ENCODE assay signal across 1 cellular context in the genomic region with DNA sequence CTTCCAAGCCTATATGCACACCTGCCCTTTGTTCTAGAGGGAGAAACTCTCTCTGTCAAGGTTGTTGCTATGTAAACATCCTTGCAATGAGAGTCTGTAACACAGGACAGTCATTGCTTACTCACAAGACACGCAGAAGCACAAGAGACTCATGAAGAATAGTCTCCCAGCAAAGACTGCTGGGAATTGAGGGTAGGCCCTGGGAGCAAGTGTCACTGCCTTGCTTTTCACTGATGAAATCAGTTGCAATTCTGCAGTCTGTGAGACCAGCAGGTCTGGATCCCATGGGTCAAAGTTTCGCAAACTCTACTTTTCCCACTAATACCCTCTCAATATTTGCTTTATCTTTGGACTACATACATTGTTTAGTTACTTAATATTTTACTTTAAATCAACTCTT.
A peak's percentile ranks its signal among the peaks of the same experiment; 100 is the strongest.
TF ChIP-seq lines count a peak whose summit lies in the region.

No MANE protein-coding gene starts in this region.

TF ChIP-seq in HepG2, 621 proteins besides CTCF, POLR2A, EP300 and RAD21 (continued from another document and continues in another):
- TF ChIP-seq, protein P1, sequence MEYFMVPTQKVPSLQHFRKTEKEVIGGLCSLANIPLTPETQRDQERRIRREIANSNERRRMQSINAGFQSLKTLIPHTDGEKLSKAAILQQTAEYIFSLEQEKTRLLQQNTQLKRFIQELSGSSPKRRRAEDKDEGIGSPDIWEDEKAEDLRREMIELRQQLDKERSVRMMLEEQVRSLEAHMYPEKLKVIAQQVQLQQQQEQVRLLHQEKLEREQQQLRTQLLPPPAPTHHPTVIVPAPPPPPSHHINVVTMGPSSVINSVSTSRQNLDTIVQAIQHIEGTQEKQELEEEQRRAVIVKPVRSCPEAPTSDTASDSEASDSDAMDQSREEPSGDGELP (IDR thresholded peaks at IDR 0.05; ENCODE audit: borderline replicate concordance, low read depth): peak; percentile 55; the same call in 1 of the 2 replicates
- TF ChIP-seq ZNF570 (CRISPR knock-in tag; IDR thresholded peaks at IDR 0.05; ENCODE audit: borderline replicate concordance): no peak
- TF ChIP-seq, protein P2, sequence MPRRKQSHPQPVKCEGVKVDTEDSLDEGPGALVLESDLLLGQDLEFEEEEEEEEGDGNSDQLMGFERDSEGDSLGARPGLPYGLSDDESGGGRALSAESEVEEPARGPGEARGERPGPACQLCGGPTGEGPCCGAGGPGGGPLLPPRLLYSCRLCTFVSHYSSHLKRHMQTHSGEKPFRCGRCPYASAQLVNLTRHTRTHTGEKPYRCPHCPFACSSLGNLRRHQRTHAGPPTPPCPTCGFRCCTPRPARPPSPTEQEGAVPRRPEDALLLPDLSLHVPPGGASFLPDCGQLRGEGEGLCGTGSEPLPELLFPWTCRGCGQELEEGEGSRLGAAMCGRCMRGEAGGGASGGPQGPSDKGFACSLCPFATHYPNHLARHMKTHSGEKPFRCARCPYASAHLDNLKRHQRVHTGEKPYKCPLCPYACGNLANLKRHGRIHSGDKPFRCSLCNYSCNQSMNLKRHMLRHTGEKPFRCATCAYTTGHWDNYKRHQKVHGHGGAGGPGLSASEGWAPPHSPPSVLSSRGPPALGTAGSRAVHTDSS (CRISPR knock-in tag; conservative IDR thresholded peaks at IDR 0.05): no peak
- no peak for TF ChIP-seq TAF15 (IDR thresholded peaks at IDR 0.05; ENCODE audit: low read depth, low read length, poor library complexity, severe bottlenecking)
- TF ChIP-seq, protein P3, sequence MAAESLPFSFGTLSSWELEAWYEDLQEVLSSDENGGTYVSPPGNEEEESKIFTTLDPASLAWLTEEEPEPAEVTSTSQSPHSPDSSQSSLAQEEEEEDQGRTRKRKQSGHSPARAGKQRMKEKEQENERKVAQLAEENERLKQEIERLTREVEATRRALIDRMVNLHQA (CRISPR knock-in tag; IDR thresholded peaks at IDR 0.05): peak; percentile 100
- TF ChIP-seq, protein P4, sequence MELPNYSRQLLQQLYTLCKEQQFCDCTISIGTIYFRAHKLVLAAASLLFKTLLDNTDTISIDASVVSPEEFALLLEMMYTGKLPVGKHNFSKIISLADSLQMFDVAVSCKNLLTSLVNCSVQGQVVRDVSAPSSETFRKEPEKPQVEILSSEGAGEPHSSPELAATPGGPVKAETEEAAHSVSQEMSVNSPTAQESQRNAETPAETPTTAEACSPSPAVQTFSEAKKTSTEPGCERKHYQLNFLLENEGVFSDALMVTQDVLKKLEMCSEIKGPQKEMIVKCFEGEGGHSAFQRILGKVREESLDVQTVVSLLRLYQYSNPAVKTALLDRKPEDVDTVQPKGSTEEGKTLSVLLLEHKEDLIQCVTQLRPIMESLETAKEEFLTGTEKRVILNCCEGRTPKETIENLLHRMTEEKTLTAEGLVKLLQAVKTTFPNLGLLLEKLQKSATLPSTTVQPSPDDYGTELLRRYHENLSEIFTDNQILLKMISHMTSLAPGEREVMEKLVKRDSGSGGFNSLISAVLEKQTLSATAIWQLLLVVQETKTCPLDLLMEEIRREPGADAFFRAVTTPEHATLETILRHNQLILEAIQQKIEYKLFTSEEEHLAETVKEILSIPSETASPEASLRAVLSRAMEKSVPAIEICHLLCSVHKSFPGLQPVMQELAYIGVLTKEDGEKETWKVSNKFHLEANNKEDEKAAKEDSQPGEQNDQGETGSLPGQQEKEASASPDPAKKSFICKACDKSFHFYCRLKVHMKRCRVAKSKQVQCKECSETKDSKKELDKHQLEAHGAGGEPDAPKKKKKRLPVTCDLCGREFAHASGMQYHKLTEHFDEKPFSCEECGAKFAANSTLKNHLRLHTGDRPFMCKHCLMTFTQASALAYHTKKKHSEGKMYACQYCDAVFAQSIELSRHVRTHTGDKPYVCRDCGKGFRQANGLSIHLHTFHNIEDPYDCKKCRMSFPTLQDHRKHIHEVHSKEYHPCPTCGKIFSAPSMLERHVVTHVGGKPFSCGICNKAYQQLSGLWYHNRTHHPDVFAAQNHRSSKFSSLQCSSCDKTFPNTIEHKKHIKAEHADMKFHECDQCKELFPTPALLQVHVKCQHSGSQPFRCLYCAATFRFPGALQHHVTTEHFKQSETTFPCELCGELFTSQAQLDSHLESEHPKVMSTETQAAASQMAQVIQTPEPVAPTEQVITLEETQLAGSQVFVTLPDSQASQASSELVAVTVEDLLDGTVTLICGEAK (IDR thresholded peaks at IDR 0.05): no peak
- TF ChIP-seq, protein P4 (CRISPR knock-in tag; IDR thresholded peaks at IDR 0.05): no peak
- peak; percentile 84 for TF ChIP-seq YEATS4 (CRISPR knock-in tag; IDR thresholded peaks at IDR 0.05; ENCODE audit: borderline replicate concordance)
- TF ChIP-seq ZFY (CRISPR knock-in tag; IDR thresholded peaks at IDR 0.05): peak; percentile 82
- TF ChIP-seq, protein P5, sequence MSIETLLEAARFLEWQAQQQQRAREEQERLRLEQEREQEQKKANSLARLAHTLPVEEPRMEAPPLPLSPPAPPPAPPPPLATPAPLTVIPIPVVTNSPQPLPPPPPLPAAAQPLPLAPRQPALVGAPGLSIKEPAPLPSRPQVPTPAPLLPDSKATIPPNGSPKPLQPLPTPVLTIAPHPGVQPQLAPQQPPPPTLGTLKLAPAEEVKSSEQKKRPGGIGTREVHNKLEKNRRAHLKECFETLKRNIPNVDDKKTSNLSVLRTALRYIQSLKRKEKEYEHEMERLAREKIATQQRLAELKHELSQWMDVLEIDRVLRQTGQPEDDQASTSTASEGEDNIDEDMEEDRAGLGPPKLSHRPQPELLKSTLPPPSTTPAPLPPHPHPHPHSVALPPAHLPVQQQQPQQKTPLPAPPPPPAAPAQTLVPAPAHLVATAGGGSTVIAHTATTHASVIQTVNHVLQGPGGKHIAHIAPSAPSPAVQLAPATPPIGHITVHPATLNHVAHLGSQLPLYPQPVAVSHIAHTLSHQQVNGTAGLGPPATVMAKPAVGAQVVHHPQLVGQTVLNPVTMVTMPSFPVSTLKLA (IDR thresholded peaks at IDR 0.05): no peak
- peak; percentile 61; the same call in 1 of the 2 replicates for TF ChIP-seq ZNF878 (CRISPR knock-in tag; IDR thresholded peaks at IDR 0.05)
- TF ChIP-seq BORCS8-MEF2B (CRISPR knock-in tag; IDR thresholded peaks at IDR 0.05): no peak
- no peak for TF ChIP-seq ETV6 (CRISPR knock-in tag; conservative IDR thresholded peaks at IDR 0.05)
- TF ChIP-seq JUN (CRISPR knock-in tag; IDR thresholded peaks at IDR 0.05): no peak
- TF ChIP-seq SAP130 (CRISPR knock-in tag; IDR thresholded peaks at IDR 0.05; ENCODE audit: low read depth): peak; percentile 53; the same call in 1 of the 2 replicates
- TF ChIP-seq REPIN1 (CRISPR knock-in tag; IDR thresholded peaks at IDR 0.05; ENCODE audit: borderline replicate concordance, low read depth): 0 out of 2 replicates have a peak, but pooled peaks have one; percentile 82
- TF ChIP-seq, protein P6, sequence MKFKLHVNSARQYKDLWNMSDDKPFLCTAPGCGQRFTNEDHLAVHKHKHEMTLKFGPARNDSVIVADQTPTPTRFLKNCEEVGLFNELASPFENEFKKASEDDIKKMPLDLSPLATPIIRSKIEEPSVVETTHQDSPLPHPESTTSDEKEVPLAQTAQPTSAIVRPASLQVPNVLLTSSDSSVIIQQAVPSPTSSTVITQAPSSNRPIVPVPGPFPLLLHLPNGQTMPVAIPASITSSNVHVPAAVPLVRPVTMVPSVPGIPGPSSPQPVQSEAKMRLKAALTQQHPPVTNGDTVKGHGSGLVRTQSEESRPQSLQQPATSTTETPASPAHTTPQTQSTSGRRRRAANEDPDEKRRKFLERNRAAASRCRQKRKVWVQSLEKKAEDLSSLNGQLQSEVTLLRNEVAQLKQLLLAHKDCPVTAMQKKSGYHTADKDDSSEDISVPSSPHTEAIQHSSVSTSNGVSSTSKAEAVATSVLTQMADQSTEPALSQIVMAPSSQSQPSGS (CRISPR knock-in tag; IDR thresholded peaks at IDR 0.05): peak; percentile 85
- peak; percentile 75; the same call in 1 of the 2 replicates for TF ChIP-seq NCOR1 (IDR thresholded peaks at IDR 0.05; ENCODE audit: borderline replicate concordance, low read length)
- TF ChIP-seq PAX8 (CRISPR knock-in tag; IDR thresholded peaks at IDR 0.05; ENCODE audit: borderline replicate concordance): no peak
- TF ChIP-seq TRIM24 (CRISPR knock-in tag; IDR thresholded peaks at IDR 0.05): no peak; the same call in 1 of the 2 replicates
- TF ChIP-seq ZNF746 (CRISPR knock-in tag; IDR thresholded peaks at IDR 0.05): no peak
- TF ChIP-seq, protein P7, sequence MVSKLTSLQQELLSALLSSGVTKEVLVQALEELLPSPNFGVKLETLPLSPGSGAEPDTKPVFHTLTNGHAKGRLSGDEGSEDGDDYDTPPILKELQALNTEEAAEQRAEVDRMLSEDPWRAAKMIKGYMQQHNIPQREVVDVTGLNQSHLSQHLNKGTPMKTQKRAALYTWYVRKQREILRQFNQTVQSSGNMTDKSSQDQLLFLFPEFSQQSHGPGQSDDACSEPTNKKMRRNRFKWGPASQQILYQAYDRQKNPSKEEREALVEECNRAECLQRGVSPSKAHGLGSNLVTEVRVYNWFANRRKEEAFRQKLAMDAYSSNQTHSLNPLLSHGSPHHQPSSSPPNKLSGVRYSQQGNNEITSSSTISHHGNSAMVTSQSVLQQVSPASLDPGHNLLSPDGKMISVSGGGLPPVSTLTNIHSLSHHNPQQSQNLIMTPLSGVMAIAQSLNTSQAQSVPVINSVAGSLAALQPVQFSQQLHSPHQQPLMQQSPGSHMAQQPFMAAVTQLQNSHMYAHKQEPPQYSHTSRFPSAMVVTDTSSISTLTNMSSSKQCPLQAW (CRISPR knock-in tag; IDR thresholded peaks at IDR 0.05): peak; percentile 66; the same call in 1 of the 2 replicates
- TF ChIP-seq ZZZ3 (CRISPR knock-in tag; IDR thresholded peaks at IDR 0.05; ENCODE audit: borderline replicate concordance): no peak
- TF ChIP-seq KDM1A (CRISPR knock-in tag; IDR thresholded peaks at IDR 0.05): peak; percentile 76; the same call in 1 of the 2 replicates
- no peak for TF ChIP-seq ZNF567 (CRISPR knock-in tag; IDR thresholded peaks at IDR 0.05; ENCODE audit: borderline replicate concordance)
- 0 out of 2 replicates have a peak, but pooled peaks have one; percentile 29 for TF ChIP-seq FOXC1 (CRISPR knock-in tag; IDR thresholded peaks at IDR 0.05; ENCODE audit: borderline replicate concordance)
- TF ChIP-seq, protein P8, sequence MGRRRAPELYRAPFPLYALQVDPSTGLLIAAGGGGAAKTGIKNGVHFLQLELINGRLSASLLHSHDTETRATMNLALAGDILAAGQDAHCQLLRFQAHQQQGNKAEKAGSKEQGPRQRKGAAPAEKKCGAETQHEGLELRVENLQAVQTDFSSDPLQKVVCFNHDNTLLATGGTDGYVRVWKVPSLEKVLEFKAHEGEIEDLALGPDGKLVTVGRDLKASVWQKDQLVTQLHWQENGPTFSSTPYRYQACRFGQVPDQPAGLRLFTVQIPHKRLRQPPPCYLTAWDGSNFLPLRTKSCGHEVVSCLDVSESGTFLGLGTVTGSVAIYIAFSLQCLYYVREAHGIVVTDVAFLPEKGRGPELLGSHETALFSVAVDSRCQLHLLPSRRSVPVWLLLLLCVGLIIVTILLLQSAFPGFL (CRISPR knock-in tag; IDR thresholded peaks at IDR 0.05): no peak
- TF ChIP-seq RBFOX2 (IDR thresholded peaks at IDR 0.05; ENCODE audit: low read depth, low read length): peak; percentile 37; the same call in 1 of the 2 replicates
- no peak for TF ChIP-seq PAWR (CRISPR knock-in tag; IDR thresholded peaks at IDR 0.05; ENCODE audit: borderline replicate concordance)
- no peak for TF ChIP-seq ZBTB42 (CRISPR knock-in tag; IDR thresholded peaks at IDR 0.05)
- TF ChIP-seq ZNF432 (CRISPR knock-in tag; IDR thresholded peaks at IDR 0.05; ENCODE audit: borderline replicate concordance): no peak
- peak; percentile 81 for TF ChIP-seq ZMYM4 (CRISPR knock-in tag; IDR thresholded peaks at IDR 0.05)
- no peak for TF ChIP-seq MZF1 (CRISPR knock-in tag; IDR thresholded peaks at IDR 0.05; ENCODE audit: borderline replicate concordance)
- TF ChIP-seq, protein P9, sequence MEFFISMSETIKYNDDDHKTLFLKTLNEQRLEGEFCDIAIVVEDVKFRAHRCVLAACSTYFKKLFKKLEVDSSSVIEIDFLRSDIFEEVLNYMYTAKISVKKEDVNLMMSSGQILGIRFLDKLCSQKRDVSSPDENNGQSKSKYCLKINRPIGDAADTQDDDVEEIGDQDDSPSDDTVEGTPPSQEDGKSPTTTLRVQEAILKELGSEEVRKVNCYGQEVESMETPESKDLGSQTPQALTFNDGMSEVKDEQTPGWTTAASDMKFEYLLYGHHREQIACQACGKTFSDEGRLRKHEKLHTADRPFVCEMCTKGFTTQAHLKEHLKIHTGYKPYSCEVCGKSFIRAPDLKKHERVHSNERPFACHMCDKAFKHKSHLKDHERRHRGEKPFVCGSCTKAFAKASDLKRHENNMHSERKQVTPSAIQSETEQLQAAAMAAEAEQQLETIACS (CRISPR knock-in tag; IDR thresholded peaks at IDR 0.05): no peak
- peak; percentile 34; the same call in 1 of the 2 replicates for TF ChIP-seq ZNF501 (CRISPR knock-in tag; IDR thresholded peaks at IDR 0.05)
- no peak for TF ChIP-seq NBN (conservative IDR thresholded peaks at IDR 0.05)
- TF ChIP-seq, protein P10, sequence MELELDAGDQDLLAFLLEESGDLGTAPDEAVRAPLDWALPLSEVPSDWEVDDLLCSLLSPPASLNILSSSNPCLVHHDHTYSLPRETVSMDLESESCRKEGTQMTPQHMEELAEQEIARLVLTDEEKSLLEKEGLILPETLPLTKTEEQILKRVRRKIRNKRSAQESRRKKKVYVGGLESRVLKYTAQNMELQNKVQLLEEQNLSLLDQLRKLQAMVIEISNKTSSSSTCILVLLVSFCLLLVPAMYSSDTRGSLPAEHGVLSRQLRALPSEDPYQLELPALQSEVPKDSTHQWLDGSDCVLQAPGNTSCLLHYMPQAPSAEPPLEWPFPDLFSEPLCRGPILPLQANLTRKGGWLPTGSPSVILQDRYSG (CRISPR knock-in tag; IDR thresholded peaks at IDR 0.05): no peak
- 0 out of 2 replicates have a peak, but pooled peaks have one; percentile 25 for TF ChIP-seq POLR2AphosphoS5 (IDR thresholded peaks at IDR 0.05; ENCODE audit: low read depth, low read length)
- TF ChIP-seq ATF7 (IDR thresholded peaks at IDR 0.05): no peak
- TF ChIP-seq ATF7 (CRISPR knock-in tag; IDR thresholded peaks at IDR 0.05): no peak
